ENCODE assay signal across 8 cellular contexts in the genomic region with DNA sequence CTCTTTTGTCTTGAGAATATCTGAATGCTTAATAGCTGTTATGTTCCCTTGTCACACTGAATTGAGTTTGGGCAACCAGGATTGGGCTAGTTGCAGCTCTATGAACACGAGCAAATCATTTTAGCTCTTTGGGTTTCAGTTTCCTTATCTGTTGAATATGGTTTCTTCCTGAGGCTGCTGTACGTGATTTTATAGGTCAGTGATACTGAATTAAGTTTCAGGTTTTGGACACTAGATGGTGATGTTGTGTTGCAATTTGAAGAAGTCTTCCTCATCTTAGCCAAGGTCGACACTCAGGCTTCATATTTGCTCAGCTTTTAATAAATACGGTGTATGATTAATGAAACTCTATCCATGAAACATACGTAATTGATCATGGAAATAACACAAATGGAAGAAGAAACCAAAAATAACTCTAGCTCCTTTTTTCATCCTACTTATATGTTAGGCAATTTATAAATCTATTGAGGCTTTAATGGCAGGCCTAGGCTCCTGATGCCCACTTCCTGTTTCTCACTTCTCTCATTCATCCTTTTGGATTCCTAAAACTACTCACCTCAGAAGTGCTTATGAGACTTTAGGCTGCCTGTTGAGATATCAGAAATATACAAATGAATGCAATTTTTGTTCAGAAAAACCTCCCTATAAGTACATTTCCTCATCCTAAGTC.
A peak's percentile ranks its signal among the peaks of the same experiment; 100 is the strongest.
DNase-seq lines count a peak whose midpoint lies in the region; ATAC-seq, FAIRE-seq and TF ChIP-seq lines count a peak whose summit lies in the region.

No MANE protein-coding gene starts in this region.

- no peaks in the 10 kb centered on the region for H3K27me3 ChIP-seq in CD4-positive, alpha-beta memory T cell (ENCODE audit: insufficient read depth, low read length)
- no peaks in the 10 kb centered on the region for H3K27me3 ChIP-seq in SU-DHL-6 (ENCODE audit: low read length)

- no peaks in the 10 kb centered on the region for H4K20me1 ChIP-seq in SU-DHL-6 (ENCODE audit: low read depth, low read length)

- no peaks in the 10 kb centered on the region for H3K27me3 Mint-ChIP-seq in CD4-positive, alpha-beta memory T cell
- peaks cover 3% of the 10 kb centered on the region for H3K27me3 Mint-ChIP-seq in progenitor cell of endocrine pancreas

- H3K9me3 ChIP-seq in CD4-positive, alpha-beta memory T cell (ENCODE audit: control insufficient read depth in 1 of 2, low read length in 2 of 2), result no peaks in the 10 kb centered on the region
- H3K9me3 ChIP-seq in SU-DHL-6 (ENCODE audit: insufficient read depth, low read length), result no peaks in the 10 kb centered on the region

- no peaks in the 10 kb centered on the region for H3K4me1 ChIP-seq in CD4-positive, alpha-beta memory T cell (ENCODE audit: insufficient read depth, low read length)

- peak overlapping the region; percentile 17 to 75 (median 34) for H3K4me3 Mint-ChIP-seq in CD4-positive, alpha-beta memory T cell
- H3K4me3 Mint-ChIP-seq in progenitor cell of endocrine pancreas (ENCODE audit: low read depth), result no peak overlapping the region

- H3K27ac ChIP-seq in CD4-positive, alpha-beta memory T cell (ENCODE audit: low read depth, low read length), result peak overlapping the region; percentile 0
- H3K27ac ChIP-seq in SU-DHL-6 (ENCODE audit: low read depth, low read length), result no peak overlapping the region

- CTCF ChIA-PET in CD4-positive, alpha-beta memory T cell (lab: Charles Lee; ENCODE audit: partially characterized antibody), result interaction anchor here (0.6 to 1.9 kb wide), 9 partner anchors 8 to 1535 kb away, joined by 3 to 6 read pairs (median 4); no protein-coding TSS in a partner anchor

- ATAC-seq in GM18867 (IDR thresholded peaks at IDR 0.05; ENCODE audit: unreplicated experiment), result peak; percentile 95
- ATAC-seq in HG02973 (IDR thresholded peaks at IDR 0.05; ENCODE audit: unreplicated experiment), result peak; percentile 98

- H3K9ac ChIP-seq in SU-DHL-6 (ENCODE audit: low read length), result no peak overlapping the region

- no peaks in the 10 kb centered on the region for H3K9me2 ChIP-seq in SU-DHL-6 (replicated peaks; ENCODE audit: insufficient read depth, low read length)

- no peaks in the 10 kb centered on the region for H3K9me3 Mint-ChIP-seq in CD4-positive, alpha-beta memory T cell
- H3K9me3 Mint-ChIP-seq in progenitor cell of endocrine pancreas (ENCODE audit: low read depth), result no peaks in the 10 kb centered on the region

- no peak overlapping the region for H3K4me3 ChIP-seq in CD4-positive, alpha-beta memory T cell (ENCODE audit: low read length in 2 of 2)
- H3K4me3 ChIP-seq in SU-DHL-6 (ENCODE audit: insufficient read depth, low read length, poor library complexity, severe bottlenecking) (no peak overlapping the region), fibroblast of villous mesenchyme (ENCODE audit: low read depth, low read length) (peak overlapping the region; percentile 10)

- DNase-seq in CD4-positive, alpha-beta memory T cell, result peak in 4 of 5 donors; percentile 56 to 69 (median 66)
- peak; percentile 55 for DNase-seq in NCI-H1694 treated with DMSO at 0.1 percent for 48 hours (lab: John Stamatoyannopoulos, UW)
- DNase-seq in fibroblast of villous mesenchyme (ENCODE audit: low read depth), result peak; percentile 71
- DNase-seq in progenitor cell of endocrine pancreas (ENCODE audit: low spot score, unreplicated experiment), result no peak
- DNase-seq in HTR-8/SVneo (ENCODE audit: insufficient read length, low spot score), result no peak

- no peaks in the 10 kb centered on the region for H3K36me3 Mint-ChIP-seq in CD4-positive, alpha-beta memory T cell
- no peaks in the 10 kb centered on the region for H3K36me3 Mint-ChIP-seq in progenitor cell of endocrine pancreas (ENCODE audit: insufficient read depth)

- peak overlapping the region in 5 of 7 donors; percentile 4 to 86 (median 77) for H3K27ac Mint-ChIP-seq in CD4-positive, alpha-beta memory T cell
- H3K27ac Mint-ChIP-seq in progenitor cell of endocrine pancreas, result no peak overlapping the region

- FAIRE-seq in HTR-8/SVneo (lab: Jason Lieb, UNC), result no peak

- intact Hi-C loops in CD4-positive, alpha-beta memory T cell (cut with micrococcal nuclease), result no loop called here

- H3F3A ChIP-seq in SU-DHL-6 (ENCODE audit: insufficient read depth), result no peaks in the 10 kb centered on the region

- H3K79me2 ChIP-seq in SU-DHL-6 (ENCODE audit: insufficient read depth, low read length), result no peaks in the 10 kb centered on the region

- H3K4me2 ChIP-seq in SU-DHL-6 (ENCODE audit: low read depth, low read length, poor library complexity, severe bottlenecking), result peak overlapping the region; percentile 60

- H2AFZ ChIP-seq in SU-DHL-6 (ENCODE audit: low read depth, low read length, severe bottlenecking), result peak overlapping the region; percentile 31

- POLR2A ChIA-PET in CD4-positive, alpha-beta memory T cell (lab: Charles Lee; ENCODE audit: partially characterized antibody), result no interaction called here

- H3K36me3 ChIP-seq in CD4-positive, alpha-beta memory T cell (ENCODE audit: insufficient read depth, low read length), result no peaks in the 10 kb centered on the region
- no peaks in the 10 kb centered on the region for H3K36me3 ChIP-seq in SU-DHL-6 (ENCODE audit: low read length)

- H3K4me1 Mint-ChIP-seq in CD4-positive, alpha-beta memory T cell, result peaks cover 5 to 11% (median 8%) of the 10 kb centered on the region in 4 donors
- H3K4me1 Mint-ChIP-seq in progenitor cell of endocrine pancreas (ENCODE audit: low read depth), result no peaks in the 10 kb centered on the region

- TF ChIP-seq CTCF in SU-DHL-6 (IDR thresholded peaks at IDR 0.05; ENCODE audit: insufficient read depth, low read length, poor library complexity, severe bottlenecking), result no peak
- TF ChIP-seq CTCF in fibroblast of villous mesenchyme (IDR thresholded peaks at IDR 0.05; ENCODE audit: insufficient read depth, low read depth, low read length), result peak; percentile 60
- peak; percentile 69 for TF ChIP-seq CTCF in progenitor cell of endocrine pancreas (IDR thresholded peaks at IDR 0.05; ENCODE audit: unreplicated experiment)

Comparison
In these comparisons a context has a peak if more than half of its experiments do, and no peak if none do; other contexts are left out.
1. DNase-seq: peak in CD4-positive, alpha-beta memory T cell (4 of 5), NCI-H1694 treated with DMSO at 0.1 percent for 48 hours (single experiment) and fibroblast of villous mesenchyme (single experiment); none in progenitor cell of endocrine pancreas (single experiment) and HTR-8/SVneo (single experiment).